8 cellular contexts compared by ENCODE assay signal in genomic region chr12:31958601-31959000, GRCh38. TPM values are rescaled to one million over a fixed set of nuclear protein-coding genes. Genes with fewer than 3 reads are reported as not detected.
A peak's percentile ranks its signal among the peaks of the same experiment; 100 is the strongest.
DNase-seq lines count a peak whose midpoint lies in the region; ATAC-seq, FAIRE-seq and TF ChIP-seq lines count a peak whose summit lies in the region.

No MANE protein-coding gene starts in this region.

- H3K27ac ChIP-seq in cingulate gyrus (ENCODE audit: low read depth, low read length): peak overlapping the region; percentile 92
- peak overlapping the region; percentile 86 for H3K27ac ChIP-seq in naive thymus-derived CD4-positive, alpha-beta T cell (ENCODE audit: low read depth, low read length)

- CTCF ChIA-PET in naive thymus-derived CD4-positive, alpha-beta T cell (lab: Charles Lee): interaction anchor here (0.7 to 0.9 kb wide), 3 partner anchors 14 to 299 kb away, joined by 3 to 4 read pairs (median 4); partner anchors contain the start of gene ETFBKMT

- no peaks in the 10 kb centered on the region for H3K27me3 Mint-ChIP-seq in naive thymus-derived CD4-positive, alpha-beta T cell

- H3K27ac Mint-ChIP-seq in naive thymus-derived CD4-positive, alpha-beta T cell: peak overlapping the region; percentile 91 to 97 (median 94)

- H3K9me3 Mint-ChIP-seq in naive thymus-derived CD4-positive, alpha-beta T cell: peaks cover 0 to 16% (median 0%) of the 10 kb centered on the region in 11 donors

- H3K4me1 ChIP-seq in BE2C: no peaks in the 10 kb centered on the region; the same call in 1 of the 2 replicates
- H3K4me1 ChIP-seq in naive thymus-derived CD4-positive, alpha-beta T cell (ENCODE audit: control insufficient read depth in 2 of 2, insufficient read depth in 2 of 2, low read length in 2 of 2): peaks cover 17 to 43% of the 10 kb centered on the region in 2 donors

- FAIRE-seq in D721Med (lab: Jason Lieb, UNC): no peak

- POLR2A ChIA-PET in naive thymus-derived CD4-positive, alpha-beta T cell (lab: Charles Lee): interaction anchor here (0.6 to 7.0 kb wide), 24 partner anchors 9 to 306 kb away, joined by 3 to 103 read pairs (median 7); partner anchors contain the start of genes AMN1 and ETFBKMT

- no peak for DNase-seq in BE2C
- no peak for DNase-seq in LNCaP clone FGC (ENCODE audit: low read depth)
- no peak for DNase-seq in naive thymus-derived CD4-positive, alpha-beta T cell
- no peak for DNase-seq in D721Med (ENCODE audit: insufficient read length, low spot score)
- DNase-seq in middle frontal gyrus (ENCODE audit: extremely low spot score, low spot score): no peak

- H3K36me3 ChIP-seq in BE2C: no peaks in the 10 kb centered on the region
- H3K36me3 ChIP-seq in naive thymus-derived CD4-positive, alpha-beta T cell (ENCODE audit: control insufficient read depth in 2 of 3, insufficient read depth in 3 of 3, low read length in 3 of 3): peaks cover 7 to 24% (median 9%) of the 10 kb centered on the region in 3 experiments

- peaks cover 0 to 63% (median 35%) of the 10 kb centered on the region in 5 donors for H3K36me3 Mint-ChIP-seq in naive thymus-derived CD4-positive, alpha-beta T cell

- no peak for ATAC-seq in naive thymus-derived CD4-positive, alpha-beta T cell
- ATAC-seq in HG03354 (IDR thresholded peaks at IDR 0.05; ENCODE audit: poor library complexity, severe bottlenecking, unreplicated experiment): no peak
- ATAC-seq in HG02798 (IDR thresholded peaks at IDR 0.05; ENCODE audit: poor library complexity, unreplicated experiment): no peak

- peak overlapping the region; percentile 91 for H3K4me3 ChIP-seq in BE2C (ENCODE audit: low read depth, low read length)
- H3K4me3 ChIP-seq in LNCaP clone FGC (ENCODE audit: low read depth, low read length): peak overlapping the region; percentile 75
- peak overlapping the region; percentile 57 for H3K4me3 ChIP-seq in naive thymus-derived CD4-positive, alpha-beta T cell (ENCODE audit: low read length)

- no peak for TF ChIP-seq CTCF in BE2C (IDR thresholded peaks at IDR 0.05; ENCODE audit: low read depth, low read length)
- TF ChIP-seq CTCF in LNCaP clone FGC (IDR thresholded peaks at IDR 0.05; ENCODE audit: control insufficient read depth, extremely low read depth, insufficient read depth): no peak
- no peak for TF ChIP-seq CTCF in D721Med (IDR thresholded peaks at IDR 0.05; ENCODE audit: insufficient read depth, missing control alignments)

- no peaks in the 10 kb centered on the region for H3K9me3 ChIP-seq in BE2C
- H3K9me3 ChIP-seq in naive thymus-derived CD4-positive, alpha-beta T cell (ENCODE audit: control insufficient read depth in 2 of 3, low read length in 3 of 3): no peaks in the 10 kb centered on the region

- intact Hi-C loops in naive thymus-derived CD4-positive, alpha-beta T cell (cut with micrococcal nuclease): loop anchor here (2.0 to 5.0 kb wide), 5 partner anchors 30 to 346 kb away; no protein-coding TSS in a partner anchor

- peak overlapping the region; percentile 86 to 96 (median 92) for H3K4me3 Mint-ChIP-seq in naive thymus-derived CD4-positive, alpha-beta T cell

- H3K27me3 ChIP-seq in BE2C: no peaks in the 10 kb centered on the region
- H3K27me3 ChIP-seq in naive thymus-derived CD4-positive, alpha-beta T cell (ENCODE audit: control insufficient read depth in 2 of 2, insufficient read depth in 2 of 2, low read length in 2 of 2): no peaks in the 10 kb centered on the region

- peaks cover 43 to 74% (median 56%) of the 10 kb centered on the region in 7 donors for H3K4me1 Mint-ChIP-seq in naive thymus-derived CD4-positive, alpha-beta T cell

RNA-seq across cellular contexts. Expression of gene RESF1, which starts 0.6 kb away (rescaled TPM):
- polyA plus RNA-seq in BE2C (2012; ENCODE audit: insufficient read depth, insufficient read length, low read depth): 8.2 TPM
- total RNA-seq in naive thymus-derived CD4-positive, alpha-beta T cell: 100 to 1,000 TPM; 141 to 490 (median 161) TPM
- 100 to 1,000 TPM; 168 to 239 TPM for polyA plus RNA-seq in naive thymus-derived CD4-positive, alpha-beta T cell
